ENCODE assay signal across 1 cellular context in the genomic region with DNA sequence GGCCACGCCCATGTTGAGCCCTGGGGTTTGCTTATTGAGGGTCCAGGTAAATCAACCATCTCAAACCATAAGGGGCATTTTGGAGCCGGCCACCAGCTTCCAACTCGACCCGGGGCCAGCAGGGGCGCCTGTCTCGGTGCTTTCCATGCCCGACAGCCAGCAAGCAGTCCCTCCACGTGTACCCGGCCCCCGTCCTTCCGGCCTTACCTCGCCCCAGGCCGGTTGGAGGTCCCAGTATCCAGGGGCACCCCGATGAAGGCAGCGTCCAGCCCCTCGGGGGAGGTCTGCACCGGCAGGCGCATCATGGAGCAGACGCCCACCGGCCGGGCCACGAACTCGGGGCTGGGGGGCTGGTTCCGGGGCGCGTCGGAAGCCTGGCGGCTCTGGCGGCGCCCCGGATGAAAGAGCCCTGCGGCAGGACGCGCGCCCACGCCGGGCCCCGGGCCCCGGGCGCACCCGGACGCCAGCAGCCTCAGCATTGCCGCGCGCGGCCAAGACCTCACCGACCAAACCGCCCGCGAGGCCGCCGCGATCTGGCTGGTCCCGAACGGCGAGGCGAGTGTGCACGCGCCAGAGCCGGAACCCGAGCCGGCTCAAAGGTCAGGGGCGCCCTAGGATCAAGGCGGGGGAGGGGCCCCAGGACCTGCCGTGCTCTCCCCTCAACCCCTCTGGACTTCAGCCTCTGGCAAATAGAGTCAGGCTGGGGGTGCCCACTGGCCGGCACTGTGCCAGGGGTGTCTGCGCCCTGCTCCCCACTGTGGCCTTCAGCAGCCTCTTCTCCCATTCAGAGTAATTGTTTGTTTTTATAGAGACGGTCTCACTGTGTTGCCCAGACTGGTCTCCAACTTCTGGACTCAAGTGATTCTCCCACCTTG.
TF ChIP-seq lines count a peak whose summit lies in the region.

A gene with protein sequence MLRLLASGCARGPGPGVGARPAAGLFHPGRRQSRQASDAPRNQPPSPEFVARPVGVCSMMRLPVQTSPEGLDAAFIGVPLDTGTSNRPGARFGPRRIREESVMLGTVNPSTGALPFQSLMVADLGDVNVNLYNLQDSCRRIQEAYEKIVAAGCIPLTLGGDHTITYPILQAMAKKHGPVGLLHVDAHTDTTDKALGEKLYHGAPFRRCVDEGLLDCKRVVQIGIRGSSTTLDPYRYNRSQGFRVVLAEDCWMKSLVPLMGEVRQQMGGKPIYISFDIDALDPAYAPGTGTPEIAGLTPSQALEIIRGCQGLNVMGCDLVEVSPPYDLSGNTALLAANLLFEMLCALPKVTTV (minus strand): TSS at position 563 of the 875 bp plus-strand sequence. CDS start 84 bp downstream, at position 479.

TF ChIP-seq in HepG2, 621 proteins besides CTCF, POLR2A, EP300 and RAD21 (continued from another document and continues in another):
- TF ChIP-seq, protein P1, sequence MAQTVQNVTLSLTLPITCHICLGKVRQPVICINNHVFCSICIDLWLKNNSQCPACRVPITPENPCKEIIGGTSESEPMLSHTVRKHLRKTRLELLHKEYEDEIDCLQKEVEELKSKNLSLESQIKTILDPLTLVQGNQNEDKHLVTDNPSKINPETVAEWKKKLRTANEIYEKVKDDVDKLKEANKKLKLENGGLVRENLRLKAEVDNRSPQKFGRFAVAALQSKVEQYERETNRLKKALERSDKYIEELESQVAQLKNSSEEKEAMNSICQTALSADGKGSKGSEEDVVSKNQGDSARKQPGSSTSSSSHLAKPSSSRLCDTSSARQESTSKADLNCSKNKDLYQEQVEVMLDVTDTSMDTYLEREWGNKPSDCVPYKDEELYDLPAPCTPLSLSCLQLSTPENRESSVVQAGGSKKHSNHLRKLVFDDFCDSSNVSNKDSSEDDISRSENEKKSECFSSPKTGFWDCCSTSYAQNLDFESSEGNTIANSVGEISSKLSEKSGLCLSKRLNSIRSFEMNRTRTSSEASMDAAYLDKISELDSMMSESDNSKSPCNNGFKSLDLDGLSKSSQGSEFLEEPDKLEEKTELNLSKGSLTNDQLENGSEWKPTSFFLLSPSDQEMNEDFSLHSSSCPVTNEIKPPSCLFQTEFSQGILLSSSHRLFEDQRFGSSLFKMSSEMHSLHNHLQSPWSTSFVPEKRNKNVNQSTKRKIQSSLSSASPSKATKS (CRISPR knock-in tag; IDR thresholded peaks at IDR 0.05) = peak; percentile 93
- TF ChIP-seq YY1 (IDR thresholded peaks at IDR 0.05; ENCODE audit: insufficient read depth, insufficient replicate concordance, low read depth, low read length) = peak; percentile 68
- TF ChIP-seq, protein P2, sequence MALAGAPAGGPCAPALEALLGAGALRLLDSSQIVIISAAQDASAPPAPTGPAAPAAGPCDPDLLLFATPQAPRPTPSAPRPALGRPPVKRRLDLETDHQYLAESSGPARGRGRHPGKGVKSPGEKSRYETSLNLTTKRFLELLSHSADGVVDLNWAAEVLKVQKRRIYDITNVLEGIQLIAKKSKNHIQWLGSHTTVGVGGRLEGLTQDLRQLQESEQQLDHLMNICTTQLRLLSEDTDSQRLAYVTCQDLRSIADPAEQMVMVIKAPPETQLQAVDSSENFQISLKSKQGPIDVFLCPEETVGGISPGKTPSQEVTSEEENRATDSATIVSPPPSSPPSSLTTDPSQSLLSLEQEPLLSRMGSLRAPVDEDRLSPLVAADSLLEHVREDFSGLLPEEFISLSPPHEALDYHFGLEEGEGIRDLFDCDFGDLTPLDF (CRISPR knock-in tag; IDR thresholded peaks at IDR 0.05) = peak; percentile 37; the same call in 1 of the 2 replicates
- peak; percentile 73; the same call in 1 of the 2 replicates for TF ChIP-seq TMF1 (CRISPR knock-in tag; IDR thresholded peaks at IDR 0.05; ENCODE audit: low read depth)
- TF ChIP-seq CHCHD3 (CRISPR knock-in tag; IDR thresholded peaks at IDR 0.05) = 0 out of 2 replicates have a peak, but pooled peaks have one; percentile 78
- TF ChIP-seq, protein P3, sequence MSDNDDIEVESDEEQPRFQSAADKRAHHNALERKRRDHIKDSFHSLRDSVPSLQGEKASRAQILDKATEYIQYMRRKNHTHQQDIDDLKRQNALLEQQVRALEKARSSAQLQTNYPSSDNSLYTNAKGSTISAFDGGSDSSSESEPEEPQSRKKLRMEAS (IDR thresholded peaks at IDR 0.05) = peak; percentile 92
- peak; percentile 76; the same call in 1 of the 2 replicates for TF ChIP-seq ZFP36L1 (CRISPR knock-in tag; IDR thresholded peaks at IDR 0.05)
- peak; percentile 99 for TF ChIP-seq HNF4A (CRISPR knock-in tag; IDR thresholded peaks at IDR 0.05)
- no peak for TF ChIP-seq SNAPC2 (CRISPR knock-in tag; IDR thresholded peaks at IDR 0.05)
- TF ChIP-seq, protein P4, sequence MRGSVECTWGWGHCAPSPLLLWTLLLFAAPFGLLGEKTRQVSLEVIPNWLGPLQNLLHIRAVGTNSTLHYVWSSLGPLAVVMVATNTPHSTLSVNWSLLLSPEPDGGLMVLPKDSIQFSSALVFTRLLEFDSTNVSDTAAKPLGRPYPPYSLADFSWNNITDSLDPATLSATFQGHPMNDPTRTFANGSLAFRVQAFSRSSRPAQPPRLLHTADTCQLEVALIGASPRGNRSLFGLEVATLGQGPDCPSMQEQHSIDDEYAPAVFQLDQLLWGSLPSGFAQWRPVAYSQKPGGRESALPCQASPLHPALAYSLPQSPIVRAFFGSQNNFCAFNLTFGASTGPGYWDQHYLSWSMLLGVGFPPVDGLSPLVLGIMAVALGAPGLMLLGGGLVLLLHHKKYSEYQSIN (CRISPR knock-in tag; IDR thresholded peaks at IDR 0.05; ENCODE audit: borderline replicate concordance) = no peak
- TF ChIP-seq ZBTB3 (CRISPR knock-in tag; IDR thresholded peaks at IDR 0.05; ENCODE audit: borderline replicate concordance, low read depth) = peak; percentile 85; the same call in 1 of the 2 replicates
- TF ChIP-seq RELA (CRISPR knock-in tag; IDR thresholded peaks at IDR 0.05) = no peak
- TF ChIP-seq GATAD2A (CRISPR knock-in tag; IDR thresholded peaks at IDR 0.05) = peak; percentile 91
- TF ChIP-seq TBP (CRISPR knock-in tag; IDR thresholded peaks at IDR 0.05) = no peak
- TF ChIP-seq HMGXB4 (CRISPR knock-in tag; IDR thresholded peaks at IDR 0.05; ENCODE audit: borderline replicate concordance in 1 of 2, low read depth in 1 of 2) = peak; percentile 75 to 90
- peak; percentile 93 for TF ChIP-seq ESRRA (CRISPR knock-in tag; IDR thresholded peaks at IDR 0.05; ENCODE audit: low read depth)
- TF ChIP-seq ZNF224 (CRISPR knock-in tag; IDR thresholded peaks at IDR 0.05) = no peak
- no peak for TF ChIP-seq ZNF260 (CRISPR knock-in tag; IDR thresholded peaks at IDR 0.05; ENCODE audit: borderline replicate concordance, low read depth)
- peak; percentile 99 for TF ChIP-seq HNF4G (IDR thresholded peaks at IDR 0.05; ENCODE audit: borderline replicate concordance, low read depth, low read length)
- peak; percentile 100 for TF ChIP-seq HNF4G (CRISPR knock-in tag; IDR thresholded peaks at IDR 0.05; ENCODE audit: borderline replicate concordance, low read depth)
- 0 out of 2 replicates have a peak, but pooled peaks have one; percentile 39 for TF ChIP-seq ZNF235 (CRISPR knock-in tag; IDR thresholded peaks at IDR 0.05; ENCODE audit: borderline replicate concordance)
- peak; percentile 98 for TF ChIP-seq ARNT2 (CRISPR knock-in tag; IDR thresholded peaks at IDR 0.05; ENCODE audit: low read depth)
- TF ChIP-seq NCOR1 (IDR thresholded peaks at IDR 0.05; ENCODE audit: borderline replicate concordance, low read length) = peak; percentile 91
- TF ChIP-seq PRMT3 (CRISPR knock-in tag; IDR thresholded peaks at IDR 0.05; ENCODE audit: borderline replicate concordance, low read depth) = peak; percentile 68; the same call in 1 of the 2 replicates
- TF ChIP-seq CREM (IDR thresholded peaks at IDR 0.05) = peak; percentile 59
- no peak for TF ChIP-seq CREM (CRISPR knock-in tag; IDR thresholded peaks at IDR 0.05)
- peak; percentile 97 for TF ChIP-seq RXRA (CRISPR knock-in tag; IDR thresholded peaks at IDR 0.05)
- TF ChIP-seq, protein P5, sequence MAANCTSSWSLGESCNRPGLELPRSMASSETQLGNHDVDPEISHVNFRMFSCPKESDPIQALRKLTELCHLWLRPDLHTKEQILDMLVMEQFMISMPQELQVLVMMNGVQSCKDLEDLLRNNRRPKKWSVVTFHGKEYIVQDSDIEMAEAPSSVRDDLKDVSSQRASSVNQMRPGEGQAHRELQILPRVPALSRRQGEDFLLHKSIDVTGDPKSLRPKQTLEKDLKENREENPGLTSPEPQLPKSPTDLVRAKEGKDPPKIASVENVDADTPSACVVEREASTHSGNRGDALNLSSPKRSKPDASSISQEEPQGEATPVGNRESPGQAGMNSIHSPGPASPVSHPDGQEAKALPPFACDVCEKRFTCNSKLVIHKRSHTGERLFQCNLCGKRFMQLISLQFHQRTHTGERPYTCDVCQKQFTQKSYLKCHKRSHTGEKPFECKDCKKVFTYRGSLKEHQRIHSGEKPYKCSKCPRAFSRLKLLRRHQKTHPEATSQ (CRISPR knock-in tag; IDR thresholded peaks at IDR 0.05; ENCODE audit: borderline replicate concordance) = 0 out of 2 replicates have a peak, but pooled peaks have one; percentile 18
- TF ChIP-seq RARA (CRISPR knock-in tag; IDR thresholded peaks at IDR 0.05) = peak; percentile 92
- no peak for TF ChIP-seq NR1H2 (CRISPR knock-in tag; IDR thresholded peaks at IDR 0.05; ENCODE audit: borderline replicate concordance, low read depth)
- TF ChIP-seq, protein P6, sequence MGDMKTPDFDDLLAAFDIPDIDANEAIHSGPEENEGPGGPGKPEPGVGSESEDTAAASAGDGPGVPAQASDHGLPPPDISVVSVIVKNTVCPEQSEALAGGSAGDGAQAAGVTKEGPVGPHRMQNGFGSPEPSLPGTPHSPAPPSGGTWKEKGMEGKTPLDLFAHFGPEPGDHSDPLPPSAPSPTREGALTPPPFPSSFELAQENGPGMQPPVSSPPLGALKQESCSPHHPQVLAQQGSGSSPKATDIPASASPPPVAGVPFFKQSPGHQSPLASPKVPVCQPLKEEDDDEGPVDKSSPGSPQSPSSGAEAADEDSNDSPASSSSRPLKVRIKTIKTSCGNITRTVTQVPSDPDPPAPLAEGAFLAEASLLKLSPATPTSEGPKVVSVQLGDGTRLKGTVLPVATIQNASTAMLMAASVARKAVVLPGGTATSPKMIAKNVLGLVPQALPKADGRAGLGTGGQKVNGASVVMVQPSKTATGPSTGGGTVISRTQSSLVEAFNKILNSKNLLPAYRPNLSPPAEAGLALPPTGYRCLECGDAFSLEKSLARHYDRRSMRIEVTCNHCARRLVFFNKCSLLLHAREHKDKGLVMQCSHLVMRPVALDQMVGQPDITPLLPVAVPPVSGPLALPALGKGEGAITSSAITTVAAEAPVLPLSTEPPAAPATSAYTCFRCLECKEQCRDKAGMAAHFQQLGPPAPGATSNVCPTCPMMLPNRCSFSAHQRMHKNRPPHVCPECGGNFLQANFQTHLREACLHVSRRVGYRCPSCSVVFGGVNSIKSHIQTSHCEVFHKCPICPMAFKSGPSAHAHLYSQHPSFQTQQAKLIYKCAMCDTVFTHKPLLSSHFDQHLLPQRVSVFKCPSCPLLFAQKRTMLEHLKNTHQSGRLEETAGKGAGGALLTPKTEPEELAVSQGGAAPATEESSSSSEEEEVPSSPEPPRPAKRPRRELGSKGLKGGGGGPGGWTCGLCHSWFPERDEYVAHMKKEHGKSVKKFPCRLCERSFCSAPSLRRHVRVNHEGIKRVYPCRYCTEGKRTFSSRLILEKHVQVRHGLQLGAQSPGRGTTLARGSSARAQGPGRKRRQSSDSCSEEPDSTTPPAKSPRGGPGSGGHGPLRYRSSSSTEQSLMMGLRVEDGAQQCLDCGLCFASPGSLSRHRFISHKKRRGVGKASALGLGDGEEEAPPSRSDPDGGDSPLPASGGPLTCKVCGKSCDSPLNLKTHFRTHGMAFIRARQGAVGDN (CRISPR knock-in tag; IDR thresholded peaks at IDR 0.05) = peak; percentile 94
- TF ChIP-seq NRL (CRISPR knock-in tag; IDR thresholded peaks at IDR 0.05; ENCODE audit: borderline replicate concordance) = 0 out of 2 replicates have a peak, but pooled peaks have one; percentile 8
